9 cellular contexts compared by ENCODE assay signal in the genomic region with DNA sequence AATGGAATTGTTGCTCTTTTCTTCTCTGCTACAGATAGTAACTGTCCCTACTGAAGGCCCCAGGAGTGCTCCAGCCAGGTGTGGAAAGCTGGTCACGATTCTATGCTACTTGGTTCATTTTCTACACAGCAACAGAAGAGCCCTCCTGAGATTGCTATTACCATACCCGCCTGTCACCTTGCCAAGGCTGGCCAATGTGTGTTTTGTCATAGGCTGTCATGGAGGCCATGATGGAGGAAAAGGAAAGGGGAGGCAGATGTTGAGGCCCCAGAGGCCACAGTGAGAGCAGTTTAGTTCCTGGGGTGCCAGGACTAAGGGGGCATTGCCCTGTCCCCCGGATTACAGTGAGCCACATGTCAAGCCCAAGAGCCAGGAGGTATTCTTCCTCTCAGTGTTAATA. TPM values are rescaled to one million over a fixed set of nuclear protein-coding genes. Genes with fewer than 3 reads are reported as not detected.
DNase-seq lines count a peak whose midpoint lies in the region; TF ChIP-seq lines count a peak whose summit lies in the region.
"Had no signal": no experiment of that assay in that cellular context is flagged by ENCODE, and none has a peak within 500 bp of the region (broad histone marks: within the 10 kb centered on the region; RNA-seq: fewer than 3 reads in every experiment).

No MANE protein-coding gene starts in this region.

- no peak for TF ChIP-seq CTCF in GM12864 (IDR thresholded peaks at IDR 0.05; ENCODE audit: low read depth, low read length, missing control alignments)
- no peak for TF ChIP-seq CTCF in SU-DHL-6 (IDR thresholded peaks at IDR 0.05; ENCODE audit: insufficient read depth, low read length, poor library complexity, severe bottlenecking)
- TF ChIP-seq CTCF in fibroblast of lung (conservative IDR thresholded peaks at IDR 0.05 in 1 of 2, IDR thresholded peaks at IDR 0.05 in 1 of 2; ENCODE audit: low read depth in 1 of 2, low read length in 2 of 2): no peak
- TF ChIP-seq CTCF in GM13977 (IDR thresholded peaks at IDR 0.05; ENCODE audit: extremely low read depth, insufficient read depth, missing control alignments): no peak

- in situ Hi-C loops in GM13977 (cut with MboI; ENCODE audit: low pct_unique_long_range_greater_than_20kb, low sequenced_read_pairs, unreplicated experiment): no loop called here

- H3K4me2 ChIP-seq in SU-DHL-6 (ENCODE audit: low read depth, low read length, poor library complexity, severe bottlenecking) (peak overlapping the region; percentile 80), fibroblast of lung (ENCODE audit: extremely low read depth, insufficient read depth, low read length) (peak overlapping the region; percentile 90)

- H3K4me3 ChIP-seq in GM12864 (ENCODE audit: low read depth, low read length): peak overlapping the region; percentile 99
- H3K4me3 ChIP-seq in SU-DHL-6 (ENCODE audit: insufficient read depth, low read length, poor library complexity, severe bottlenecking): peak overlapping the region; percentile 83
- H3K4me3 ChIP-seq in fibroblast of lung (replicated peaks in 1 of 4; ENCODE audit: control extremely low read depth in 1 of 4, insufficient read depth in 1 of 4, low read depth in 3 of 4, low read length in 4 of 4): peak overlapping the region; percentile 90 to 100 (median 94)
- peak overlapping the region; percentile 74 for H3K4me3 ChIP-seq in skeletal muscle cell (ENCODE audit: low read depth, low read length)

- H3K36me3 ChIP-seq in SU-DHL-6 (ENCODE audit: low read length) (no peaks in the 10 kb centered on the region), fibroblast of lung (ENCODE audit: control insufficient read depth, insufficient read depth, low read length) (peaks cover 8% of the 10 kb centered on the region)

- H3K79me2 ChIP-seq in SU-DHL-6 (ENCODE audit: insufficient read depth, low read length) (peaks cover 18% of the 10 kb centered on the region), fibroblast of lung (ENCODE audit: control insufficient read depth, insufficient read depth, low read length) (peaks cover 25% of the 10 kb centered on the region)

- H3K9me3 ChIP-seq in SU-DHL-6 (ENCODE audit: insufficient read depth, low read length) (no peaks in the 10 kb centered on the region), fibroblast of lung (ENCODE audit: control insufficient read depth, insufficient read depth, low read depth, low read length) (no peaks in the 10 kb centered on the region)

- H3K4me1 ChIP-seq in fibroblast of lung (ENCODE audit: control insufficient read depth, extremely low read depth, insufficient read depth, low read length): peaks cover 4% of the 10 kb centered on the region

- H4K20me1 ChIP-seq in SU-DHL-6 (ENCODE audit: low read depth, low read length) (no peaks in the 10 kb centered on the region), fibroblast of lung (ENCODE audit: control insufficient read depth, extremely low read depth, insufficient read depth, low read length) (no peaks in the 10 kb centered on the region)

- no peaks in the 10 kb centered on the region for H3K27me3 ChIP-seq in SU-DHL-6 (ENCODE audit: low read length)
- no peaks in the 10 kb centered on the region for H3K27me3 ChIP-seq in fibroblast of lung (ENCODE audit: control insufficient read depth, insufficient read depth, low read length)

- H3K9ac ChIP-seq in SU-DHL-6 (ENCODE audit: low read length) (peak overlapping the region; percentile 78), fibroblast of lung (ENCODE audit: insufficient read depth, low read length) (peak overlapping the region; percentile 86)

- no peak overlapping the region for H3K27ac ChIP-seq in SU-DHL-6 (ENCODE audit: low read depth, low read length)
- peak overlapping the region; percentile 85 for H3K27ac ChIP-seq in fibroblast of lung (ENCODE audit: insufficient read depth, low read length)

- H2AFZ ChIP-seq in SU-DHL-6 (ENCODE audit: low read depth, low read length, severe bottlenecking) (no peak overlapping the region), fibroblast of lung (ENCODE audit: low read length) (no peak overlapping the region)

- no peaks in the 10 kb centered on the region for H3K9me2 ChIP-seq in SU-DHL-6 (replicated peaks; ENCODE audit: insufficient read depth, low read length)

- H3F3A ChIP-seq in SU-DHL-6 (ENCODE audit: insufficient read depth): no peaks in the 10 kb centered on the region; the same call in 1 of the 2 replicates

- DNase-seq in GM12864 (ENCODE audit: low read depth) (no peak), fibroblast of lung (ENCODE audit: low read depth in 2 of 2) (peak in 1 of 2 donors; percentile 8), skeletal muscle cell (ENCODE audit: low read depth) (no peak), NCI-H1436 (lab: John Stamatoyannopoulos, UW) (no peak), NCI-H774 (lab: John Stamatoyannopoulos, UW) (no peak), GM13977 (ENCODE audit: low spot score) (no peak), SW480 (ENCODE audit: low spot score) (no peak)
- DNase-seq: kidney glomerular epithelial cell had no signal

RNA-seq across cellular contexts. Expression of a gene that starts 1.0 kb away (rescaled TPM):
- 20.3 and 27.9 TPM in 2 replicates for total RNA-seq in fibroblast of lung
- polyA plus RNA-seq in fibroblast of lung: 11.8 and 13.0 TPM in 2 replicates
- polyA plus RNA-seq in fibroblast of lung (2012): 7.1 and 7.5 TPM in 2 replicates
- 9.3 and 12.6 TPM in 2 replicates for polyA minus RNA-seq in fibroblast of lung (ENCODE audit: low replicate concordance)

RNA-seq across cellular contexts. Expression of a gene that starts 1.2 kb away (rescaled TPM):
- 61.6 and 87.0 TPM in 2 replicates for total RNA-seq in fibroblast of lung
- polyA plus RNA-seq in fibroblast of lung: 38.6 and 39.3 TPM in 2 replicates
- 38.2 and 40.7 TPM in 2 replicates for polyA plus RNA-seq in fibroblast of lung (2012)
- polyA minus RNA-seq in fibroblast of lung (ENCODE audit: low replicate concordance): 196 and 199 TPM in 2 replicates

RNA-seq across cellular contexts. Expression of a gene that starts 27.7 kb away (rescaled TPM):
- 80.4 and 112 TPM in 2 replicates for total RNA-seq in fibroblast of lung
- polyA plus RNA-seq in fibroblast of lung: 128 and 130 TPM in 2 replicates
- 67.5 and 80.2 TPM in 2 replicates for polyA plus RNA-seq in fibroblast of lung (2012)
- polyA minus RNA-seq in fibroblast of lung (ENCODE audit: low replicate concordance): 56.9 and 61.9 TPM in 2 replicates

RNA-seq across cellular contexts. Expression of a gene that starts 54.6 kb away (rescaled TPM):
- total RNA-seq in fibroblast of lung: 105 and 193 TPM in 2 replicates
- 43.8 and 159 TPM in 2 replicates for polyA plus RNA-seq in fibroblast of lung
- 64.0 and 211 TPM in 2 replicates for polyA plus RNA-seq in fibroblast of lung (2012)
- polyA minus RNA-seq in fibroblast of lung (ENCODE audit: low replicate concordance): 38.6 and 96.8 TPM in 2 replicates
